Comparison of ENCODE assay signal across 8 cellular contexts in genomic region chr1:161367684-161368398, GRCh38. TPM values are rescaled to one million over a fixed set of nuclear protein-coding genes. Genes with fewer than 3 reads are reported as not detected.
A peak's percentile ranks its signal among the peaks of the same experiment; 100 is the strongest.
DNase-seq lines count a peak whose midpoint lies in the region; ATAC-seq and TF ChIP-seq lines count a peak whose summit lies in the region.

Gene CFAP126, minus strand, starts transcription at chr1:161367876. Its CDS starts 8 bp downstream, at chr1:161367868.

- ATAC-seq in GM18498 (IDR thresholded peaks at IDR 0.05; ENCODE audit: unreplicated experiment) (peak; percentile 91), HG02852 (IDR thresholded peaks at IDR 0.05; ENCODE audit: unreplicated experiment) (peak; percentile 79), left lobe of liver (peak; percentile 98)

- H3K27ac ChIP-seq in coronary artery, result peak within 1 kb of the TSS; percentile 52 to 74

- H3K27me3 Mint-ChIP-seq in T-helper 2 cell treated with Interferon-gamma antibody and Interleukin-4, amounts not matched to agents 5 μg/mL and 100 μg/mL, for 36 hours (ENCODE audit: low read depth), result no peaks in the 10 kb centered on the region

- peaks cover 9% of the 10 kb centered on the region for H3K4me1 Mint-ChIP-seq in T-helper 2 cell treated with Interferon-gamma antibody and Interleukin-4, amounts not matched to agents 5 μg/mL and 100 μg/mL, for 36 hours (ENCODE audit: low read depth)

- H3K27ac Mint-ChIP-seq in T-helper 2 cell treated with Interferon-gamma antibody and Interleukin-4, amounts not matched to agents 5 μg/mL and 100 μg/mL, for 36 hours, result peak within 1 kb of the TSS; percentile 33

- H3K36me3 Mint-ChIP-seq in T-helper 2 cell treated with Interferon-gamma antibody and Interleukin-4, amounts not matched to agents 5 μg/mL and 100 μg/mL, for 36 hours (ENCODE audit: low read depth), result peaks cover 22% of the 10 kb centered on the region

- DNase-seq in AG04449 (ENCODE audit: low read depth, low spot score) (peak; percentile 24), NCI-H1417 treated with DMSO at 0.1 percent for 48 hours (lab: John Stamatoyannopoulos, UW) (peak; percentile 42), coronary artery (ENCODE audit: low spot score) (peak; percentile 75), left lobe of liver (ENCODE audit: low spot score) (peak; percentile 81), stromal cell of bone marrow (ENCODE audit: low read depth) (peak; percentile 88)
- DNase-seq in T-helper 2 cell treated with Interferon-gamma antibody and Interleukin-4, amounts not matched to agents 5 μg/mL and 100 μg/mL, for 36 hours (ENCODE audit: low spot score), result no peak

- H3K4me3 Mint-ChIP-seq in T-helper 2 cell treated with Interferon-gamma antibody and Interleukin-4, amounts not matched to agents 5 μg/mL and 100 μg/mL, for 36 hours, result no peak within 1 kb of the TSS

- POLR2A ChIA-PET in AG04449 (lab: Yijun Ruan, JAX), result no interaction called here

- CTCF ChIA-PET in AG04449 (lab: Yijun Ruan, JAX), result interaction anchor here (0.8 to 6.7 kb wide), 10 partner anchors 8 to 175 kb away, joined by 3 to 67 read pairs (median 3); partner anchors contain the start of gene TOMM40L

- H3K4me3 ChIP-seq in AG04449 (ENCODE audit: low read depth, low read length), result no peak within 1 kb of the TSS
- H3K4me3 ChIP-seq in coronary artery, result no peak within 1 kb of the TSS

- TF ChIP-seq CTCF in AG04449 (IDR thresholded peaks at IDR 0.05; ENCODE audit: insufficient read depth, low read length, missing control alignments), result no peak
- no peak for TF ChIP-seq CTCF in coronary artery (IDR thresholded peaks at IDR 0.05)

- no peaks in the 10 kb centered on the region for H3K9me3 Mint-ChIP-seq in T-helper 2 cell treated with Interferon-gamma antibody and Interleukin-4, amounts not matched to agents 5 μg/mL and 100 μg/mL, for 36 hours

RNA-seq across cellular contexts. Expression of gene CFAP126, which starts in this region (rescaled TPM):
- total RNA-seq in left lobe of liver, result not detected

Comparison
In these comparisons a context has a peak if more than half of its experiments do, and no peak if none do; other contexts are left out.
1. Peak in DNase-seq and ATAC-seq in left lobe of liver; RNA of the gene not detected or under 1 TPM.